1 cellular context compared by ENCODE assay signal in the genomic region with DNA sequence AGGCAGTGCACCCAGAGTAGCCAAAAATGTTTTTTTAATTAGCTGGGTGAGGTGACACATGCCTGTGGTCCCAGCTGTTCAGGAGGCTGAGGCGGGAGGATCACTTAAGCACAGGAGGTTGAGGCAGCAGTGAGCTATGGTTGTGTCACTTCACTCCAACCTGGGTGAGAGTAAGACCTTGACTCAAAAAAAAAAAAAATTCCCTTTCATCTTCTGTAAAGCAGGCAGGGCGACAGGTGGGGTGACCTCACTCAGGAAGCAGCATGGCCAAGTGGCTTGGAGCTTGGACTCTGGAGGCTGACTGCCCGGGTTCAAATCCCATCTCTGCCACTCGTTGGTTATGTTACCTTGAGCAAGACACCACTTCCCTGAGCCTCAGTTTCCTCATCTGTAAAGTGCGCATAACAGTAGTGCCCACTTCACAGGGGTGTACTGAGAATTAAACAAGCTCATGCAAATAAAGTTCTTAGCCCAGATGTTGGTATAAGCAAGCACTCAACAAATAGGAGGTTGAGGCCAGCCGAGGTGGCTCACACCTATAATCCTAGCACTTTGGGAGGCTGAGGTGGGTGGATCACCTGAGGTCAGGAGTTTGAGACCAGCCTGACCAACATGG.
TF ChIP-seq lines count a peak whose summit lies in the region.

No MANE protein-coding gene starts in this region.

TF ChIP-seq in WTC11, 78 proteins besides CTCF, POLR2A, EP300 and RAD21 (continued from another document):
- TF ChIP-seq, protein P1, sequence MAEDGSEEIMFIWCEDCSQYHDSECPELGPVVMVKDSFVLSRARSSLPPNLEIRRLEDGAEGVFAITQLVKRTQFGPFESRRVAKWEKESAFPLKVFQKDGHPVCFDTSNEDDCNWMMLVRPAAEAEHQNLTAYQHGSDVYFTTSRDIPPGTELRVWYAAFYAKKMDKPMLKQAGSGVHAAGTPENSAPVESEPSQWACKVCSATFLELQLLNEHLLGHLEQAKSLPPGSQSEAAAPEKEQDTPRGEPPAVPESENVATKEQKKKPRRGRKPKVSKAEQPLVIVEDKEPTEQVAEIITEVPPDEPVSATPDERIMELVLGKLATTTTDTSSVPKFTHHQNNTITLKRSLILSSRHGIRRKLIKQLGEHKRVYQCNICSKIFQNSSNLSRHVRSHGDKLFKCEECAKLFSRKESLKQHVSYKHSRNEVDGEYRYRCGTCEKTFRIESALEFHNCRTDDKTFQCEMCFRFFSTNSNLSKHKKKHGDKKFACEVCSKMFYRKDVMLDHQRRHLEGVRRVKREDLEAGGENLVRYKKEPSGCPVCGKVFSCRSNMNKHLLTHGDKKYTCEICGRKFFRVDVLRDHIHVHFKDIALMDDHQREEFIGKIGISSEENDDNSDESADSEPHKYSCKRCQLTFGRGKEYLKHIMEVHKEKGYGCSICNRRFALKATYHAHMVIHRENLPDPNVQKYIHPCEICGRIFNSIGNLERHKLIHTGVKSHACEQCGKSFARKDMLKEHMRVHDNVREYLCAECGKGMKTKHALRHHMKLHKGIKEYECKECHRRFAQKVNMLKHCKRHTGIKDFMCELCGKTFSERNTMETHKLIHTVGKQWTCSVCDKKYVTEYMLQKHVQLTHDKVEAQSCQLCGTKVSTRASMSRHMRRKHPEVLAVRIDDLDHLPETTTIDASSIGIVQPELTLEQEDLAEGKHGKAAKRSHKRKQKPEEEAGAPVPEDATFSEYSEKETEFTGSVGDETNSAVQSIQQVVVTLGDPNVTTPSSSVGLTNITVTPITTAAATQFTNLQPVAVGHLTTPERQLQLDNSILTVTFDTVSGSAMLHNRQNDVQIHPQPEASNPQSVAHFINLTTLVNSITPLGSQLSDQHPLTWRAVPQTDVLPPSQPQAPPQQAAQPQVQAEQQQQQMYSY (CRISPR knock-in tag; IDR thresholded peaks at IDR 0.05), result no peak
- TF ChIP-seq, protein P2, sequence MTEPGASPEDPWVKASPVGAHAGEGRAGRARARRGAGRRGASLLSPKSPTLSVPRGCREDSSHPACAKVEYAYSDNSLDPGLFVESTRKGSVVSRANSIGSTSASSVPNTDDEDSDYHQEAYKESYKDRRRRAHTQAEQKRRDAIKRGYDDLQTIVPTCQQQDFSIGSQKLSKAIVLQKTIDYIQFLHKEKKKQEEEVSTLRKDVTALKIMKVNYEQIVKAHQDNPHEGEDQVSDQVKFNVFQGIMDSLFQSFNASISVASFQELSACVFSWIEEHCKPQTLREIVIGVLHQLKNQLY (CRISPR knock-in tag; IDR thresholded peaks at IDR 0.05), result no peak
- TF ChIP-seq SP1 (CRISPR knock-in tag; conservative IDR thresholded peaks at IDR 0.05) (no peak), ELF4 (CRISPR knock-in tag; IDR thresholded peaks at IDR 0.05; ENCODE audit: low read depth) (no peak), NR2C2 (CRISPR knock-in tag; IDR thresholded peaks at IDR 0.05) (no peak), ATF1 (CRISPR knock-in tag; IDR thresholded peaks at IDR 0.05) (no peak), CBFB (CRISPR knock-in tag; IDR thresholded peaks at IDR 0.05; ENCODE audit: low read depth) (no peak), ZNF423 (CRISPR knock-in tag; IDR thresholded peaks at IDR 0.05) (no peak)
- TF ChIP-seq, protein P3, sequence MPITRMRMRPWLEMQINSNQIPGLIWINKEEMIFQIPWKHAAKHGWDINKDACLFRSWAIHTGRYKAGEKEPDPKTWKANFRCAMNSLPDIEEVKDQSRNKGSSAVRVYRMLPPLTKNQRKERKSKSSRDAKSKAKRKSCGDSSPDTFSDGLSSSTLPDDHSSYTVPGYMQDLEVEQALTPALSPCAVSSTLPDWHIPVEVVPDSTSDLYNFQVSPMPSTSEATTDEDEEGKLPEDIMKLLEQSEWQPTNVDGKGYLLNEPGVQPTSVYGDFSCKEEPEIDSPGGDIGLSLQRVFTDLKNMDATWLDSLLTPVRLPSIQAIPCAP (CRISPR knock-in tag; IDR thresholded peaks at IDR 0.05), result no peak
- TF ChIP-seq, protein P4, sequence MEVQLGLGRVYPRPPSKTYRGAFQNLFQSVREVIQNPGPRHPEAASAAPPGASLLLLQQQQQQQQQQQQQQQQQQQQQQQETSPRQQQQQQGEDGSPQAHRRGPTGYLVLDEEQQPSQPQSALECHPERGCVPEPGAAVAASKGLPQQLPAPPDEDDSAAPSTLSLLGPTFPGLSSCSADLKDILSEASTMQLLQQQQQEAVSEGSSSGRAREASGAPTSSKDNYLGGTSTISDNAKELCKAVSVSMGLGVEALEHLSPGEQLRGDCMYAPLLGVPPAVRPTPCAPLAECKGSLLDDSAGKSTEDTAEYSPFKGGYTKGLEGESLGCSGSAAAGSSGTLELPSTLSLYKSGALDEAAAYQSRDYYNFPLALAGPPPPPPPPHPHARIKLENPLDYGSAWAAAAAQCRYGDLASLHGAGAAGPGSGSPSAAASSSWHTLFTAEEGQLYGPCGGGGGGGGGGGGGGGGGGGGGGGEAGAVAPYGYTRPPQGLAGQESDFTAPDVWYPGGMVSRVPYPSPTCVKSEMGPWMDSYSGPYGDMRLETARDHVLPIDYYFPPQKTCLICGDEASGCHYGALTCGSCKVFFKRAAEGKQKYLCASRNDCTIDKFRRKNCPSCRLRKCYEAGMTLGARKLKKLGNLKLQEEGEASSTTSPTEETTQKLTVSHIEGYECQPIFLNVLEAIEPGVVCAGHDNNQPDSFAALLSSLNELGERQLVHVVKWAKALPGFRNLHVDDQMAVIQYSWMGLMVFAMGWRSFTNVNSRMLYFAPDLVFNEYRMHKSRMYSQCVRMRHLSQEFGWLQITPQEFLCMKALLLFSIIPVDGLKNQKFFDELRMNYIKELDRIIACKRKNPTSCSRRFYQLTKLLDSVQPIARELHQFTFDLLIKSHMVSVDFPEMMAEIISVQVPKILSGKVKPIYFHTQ (CRISPR knock-in tag; IDR thresholded peaks at IDR 0.05), result no peak
- TF ChIP-seq, protein P5, sequence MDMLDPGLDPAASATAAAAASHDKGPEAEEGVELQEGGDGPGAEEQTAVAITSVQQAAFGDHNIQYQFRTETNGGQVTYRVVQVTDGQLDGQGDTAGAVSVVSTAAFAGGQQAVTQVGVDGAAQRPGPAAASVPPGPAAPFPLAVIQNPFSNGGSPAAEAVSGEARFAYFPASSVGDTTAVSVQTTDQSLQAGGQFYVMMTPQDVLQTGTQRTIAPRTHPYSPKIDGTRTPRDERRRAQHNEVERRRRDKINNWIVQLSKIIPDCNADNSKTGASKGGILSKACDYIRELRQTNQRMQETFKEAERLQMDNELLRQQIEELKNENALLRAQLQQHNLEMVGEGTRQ (CRISPR knock-in tag; IDR thresholded peaks at IDR 0.05), result no peak
- TF ChIP-seq, protein P6, sequence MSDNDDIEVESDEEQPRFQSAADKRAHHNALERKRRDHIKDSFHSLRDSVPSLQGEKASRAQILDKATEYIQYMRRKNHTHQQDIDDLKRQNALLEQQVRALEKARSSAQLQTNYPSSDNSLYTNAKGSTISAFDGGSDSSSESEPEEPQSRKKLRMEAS (CRISPR knock-in tag; IDR thresholded peaks at IDR 0.05), result no peak
- TF ChIP-seq, protein P7, sequence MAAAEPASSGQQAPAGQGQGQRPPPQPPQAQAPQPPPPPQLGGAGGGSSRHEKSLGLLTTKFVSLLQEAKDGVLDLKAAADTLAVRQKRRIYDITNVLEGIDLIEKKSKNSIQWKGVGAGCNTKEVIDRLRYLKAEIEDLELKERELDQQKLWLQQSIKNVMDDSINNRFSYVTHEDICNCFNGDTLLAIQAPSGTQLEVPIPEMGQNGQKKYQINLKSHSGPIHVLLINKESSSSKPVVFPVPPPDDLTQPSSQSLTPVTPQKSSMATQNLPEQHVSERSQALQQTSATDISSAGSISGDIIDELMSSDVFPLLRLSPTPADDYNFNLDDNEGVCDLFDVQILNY (CRISPR knock-in tag; IDR thresholded peaks at IDR 0.05), result no peak
- TF ChIP-seq, protein P8, sequence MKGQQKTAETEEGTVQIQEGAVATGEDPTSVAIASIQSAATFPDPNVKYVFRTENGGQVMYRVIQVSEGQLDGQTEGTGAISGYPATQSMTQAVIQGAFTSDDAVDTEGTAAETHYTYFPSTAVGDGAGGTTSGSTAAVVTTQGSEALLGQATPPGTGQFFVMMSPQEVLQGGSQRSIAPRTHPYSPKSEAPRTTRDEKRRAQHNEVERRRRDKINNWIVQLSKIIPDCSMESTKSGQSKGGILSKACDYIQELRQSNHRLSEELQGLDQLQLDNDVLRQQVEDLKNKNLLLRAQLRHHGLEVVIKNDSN (CRISPR knock-in tag; IDR thresholded peaks at IDR 0.05), result no peak
TF ChIP-seq in WTC11: peak in this region for 0.
